19 cellular contexts compared by ENCODE assay signal in the genomic region with DNA sequence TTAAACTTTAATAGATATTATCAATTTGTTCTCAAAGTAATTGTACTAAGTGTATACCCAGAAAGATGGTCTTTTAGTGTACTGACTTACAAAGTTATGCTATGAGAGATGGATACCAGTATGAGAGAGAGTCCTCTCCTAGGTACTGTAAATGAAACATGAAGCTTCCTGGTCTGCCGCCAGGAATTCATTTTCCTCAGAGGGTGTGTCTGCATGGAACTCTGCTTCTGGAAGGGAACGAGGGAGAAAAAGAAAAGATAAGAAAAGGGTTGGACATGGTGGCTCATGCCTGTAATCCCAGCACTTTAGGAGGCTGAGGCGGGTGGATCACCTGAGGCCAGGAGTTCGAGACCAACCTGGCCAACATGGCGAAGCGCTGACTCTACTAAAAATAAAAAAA. TPM values are rescaled to one million over a fixed set of nuclear protein-coding genes. Genes with fewer than 3 reads are reported as not detected.
DNase-seq lines count a peak whose midpoint lies in the region; ATAC-seq, FAIRE-seq and TF ChIP-seq lines count a peak whose summit lies in the region.
"Had no signal": no experiment of that assay in that cellular context is flagged by ENCODE, and none has a peak within 500 bp of the region (broad histone marks: within the 10 kb centered on the region; RNA-seq: fewer than 3 reads in every experiment).

No MANE protein-coding gene starts in this region.

- H2BK5ac ChIP-seq in trophoblast cell (ENCODE audit: low read depth, low read length, poor library complexity): no peak overlapping the region

- H3K9me3 Mint-ChIP-seq in immature natural killer cell: no peaks in the 10 kb centered on the region
- H3K9me3 Mint-ChIP-seq in Caco-2 (ENCODE audit: unreplicated experiment): peaks cover 12% of the 10 kb centered on the region
- H3K9me3 Mint-ChIP-seq: CD8-positive, alpha-beta memory T cell had no signal

- H3K36me3 Mint-ChIP-seq in immature natural killer cell (no peaks in the 10 kb centered on the region), Caco-2 (ENCODE audit: insufficient read depth, unreplicated experiment) (peaks cover 19% of the 10 kb centered on the region)

- H3K4ac ChIP-seq in trophoblast cell (ENCODE audit: low read depth, low read length): no peak overlapping the region

- no peak overlapping the region for H3K14ac ChIP-seq in trophoblast cell (ENCODE audit: low read length)

- H4K8ac ChIP-seq in trophoblast cell (ENCODE audit: low read depth, low read length): no peak overlapping the region

- H3K9ac ChIP-seq in PC-3 (ENCODE audit: low read length) (no peak overlapping the region), trophoblast cell (ENCODE audit: low read length) (no peak overlapping the region)
- H3K9ac ChIP-seq: SK-N-SH had no signal

- FAIRE-seq in small intestine (lab: Jason Lieb, UNC): no peak

- no peaks in the 10 kb centered on the region for H4K20me1 ChIP-seq in PC-3 (ENCODE audit: low read length)

- peaks cover 27% of the 10 kb centered on the region for H3K79me2 ChIP-seq in PC-3 (ENCODE audit: low read length)
- H3K79me2 ChIP-seq in trophoblast cell (ENCODE audit: control insufficient read depth, insufficient read depth, low read length, poor library complexity): peaks cover 5% of the 10 kb centered on the region

- no peak overlapping the region for H2BK12ac ChIP-seq in trophoblast cell (ENCODE audit: low read length)

- peaks cover 0 to 14% (median 4%) of the 10 kb centered on the region in 3 donors for H3K27me3 Mint-ChIP-seq in immature natural killer cell (ENCODE audit: low read depth in 3 of 3)
- H3K27me3 Mint-ChIP-seq in Caco-2 (ENCODE audit: insufficient read depth, unreplicated experiment): no peaks in the 10 kb centered on the region

- H4K12ac ChIP-seq in trophoblast cell (ENCODE audit: low read depth, low read length): no peak overlapping the region

- H3K27ac ChIP-seq in PC-3 (ENCODE audit: low read length): no peak overlapping the region
- no peak overlapping the region for H3K27ac ChIP-seq in small intestine (ENCODE audit: low read depth in 1 of 2, low read length in 1 of 2)
- no peak overlapping the region for H3K27ac ChIP-seq in trophoblast cell (ENCODE audit: low read depth, low read length)
- no peak overlapping the region for H3K27ac ChIP-seq in right atrium auricular region
- H3K27ac ChIP-seq: 22Rv1, Peyer's patch had no signal

- H3K4me2 ChIP-seq in PC-3 (ENCODE audit: low read length): no peak overlapping the region
- no peak overlapping the region for H3K4me2 ChIP-seq in trophoblast cell (ENCODE audit: low read length)
- H3K4me2 ChIP-seq: SK-N-SH had no signal

- no peak overlapping the region for H2AK5ac ChIP-seq in trophoblast cell (ENCODE audit: low read length)

- intact Hi-C loops in PC-3 (cut with micrococcal nuclease) (no loop called here), Caco-2 (cut with micrococcal nuclease; ENCODE audit: unreplicated experiment) (no loop called here)

- peaks cover 17% of the 10 kb centered on the region for H3K4me1 ChIP-seq in PC-3 (ENCODE audit: insufficient read depth, low read length)
- no peaks in the 10 kb centered on the region for H3K4me1 ChIP-seq in small intestine (ENCODE audit: control insufficient read depth in 2 of 2, insufficient read depth in 1 of 2, low read depth in 1 of 2, low read length in 1 of 2)
- H3K4me1 ChIP-seq in trophoblast cell (ENCODE audit: control insufficient read depth in 1 of 2, insufficient read depth in 2 of 2, low read length in 2 of 2): no peaks in the 10 kb centered on the region
- peaks cover 16% of the 10 kb centered on the region for H3K4me1 ChIP-seq in Caco-2
- peaks cover 0 to 10% of the 10 kb centered on the region in 2 donors for H3K4me1 ChIP-seq in right atrium auricular region
- H3K4me1 ChIP-seq: BE2C had no signal

- H3K27me3 ChIP-seq in PC-3 (ENCODE audit: low read length): no peaks in the 10 kb centered on the region
- no peaks in the 10 kb centered on the region for H3K27me3 ChIP-seq in small intestine (ENCODE audit: control insufficient read depth in 2 of 2, insufficient read depth in 2 of 2, low read length in 2 of 2)
- H3K27me3 ChIP-seq in trophoblast cell (ENCODE audit: insufficient read depth, low read length): no peaks in the 10 kb centered on the region
- H3K27me3 ChIP-seq in Caco-2 (replicated peaks; ENCODE audit: control insufficient read depth, insufficient read depth, low read length): no peaks in the 10 kb centered on the region
- no peaks in the 10 kb centered on the region for H3K27me3 ChIP-seq in right atrium auricular region
- H3K27me3 ChIP-seq: BE2C, Peyer's patch had no signal

- H3K4me1 Mint-ChIP-seq in immature natural killer cell: peaks cover 17 to 30% of the 10 kb centered on the region in 2 donors
- H3K4me1 Mint-ChIP-seq in Caco-2 (ENCODE audit: low read depth, unreplicated experiment): peaks cover 18% of the 10 kb centered on the region

- H3K27ac Mint-ChIP-seq in immature natural killer cell (no peak overlapping the region), Caco-2 (ENCODE audit: unreplicated experiment) (no peak overlapping the region)

- peaks cover 6% of the 10 kb centered on the region for H3K79me1 ChIP-seq in trophoblast cell (ENCODE audit: low read length)

- no peak overlapping the region for H3K18ac ChIP-seq in trophoblast cell (ENCODE audit: low read length)

- 0 out of 2 replicates have a peak, but pooled peaks cover 6% of the 10 kb centered on the region for H3K36me3 ChIP-seq in PC-3 (ENCODE audit: low read depth, low read length)
- H3K36me3 ChIP-seq in small intestine (ENCODE audit: control insufficient read depth in 2 of 2, insufficient read depth in 2 of 2, low read length in 2 of 2): no peaks in the 10 kb centered on the region
- H3K36me3 ChIP-seq in trophoblast cell (ENCODE audit: control insufficient read depth in 1 of 2, insufficient read depth in 2 of 2, low read length in 2 of 2): peaks cover 0 to under 1% of the 10 kb centered on the region in 2 experiments
- no peaks in the 10 kb centered on the region for H3K36me3 ChIP-seq in Caco-2 (ENCODE audit: control insufficient read depth, insufficient read depth, low read length)
- H3K36me3 ChIP-seq in right atrium auricular region: peaks cover 7% of the 10 kb centered on the region

- H3K4me3 Mint-ChIP-seq in immature natural killer cell (peak overlapping the region in 3 of 5 donors; percentile 45 to 54 (median 51)), Caco-2 (ENCODE audit: unreplicated experiment) (no peak overlapping the region)

- H3K9me3 ChIP-seq in PC-3 (ENCODE audit: low read length): no peaks in the 10 kb centered on the region
- H3K9me3 ChIP-seq in small intestine (ENCODE audit: control insufficient read depth, low read depth): no peaks in the 10 kb centered on the region
- peaks cover 2% of the 10 kb centered on the region for H3K9me3 ChIP-seq in trophoblast cell (ENCODE audit: insufficient read depth, low read depth, low read length)
- peaks cover 4% of the 10 kb centered on the region; the same call in 1 of the 2 replicates for H3K9me3 ChIP-seq in Caco-2
- H3K9me3 ChIP-seq in right atrium auricular region: no peaks in the 10 kb centered on the region
- H3K9me3 ChIP-seq: BE2C, Peyer's patch, SK-N-SH had no signal

- H3K9me2 ChIP-seq in PC-3 (replicated peaks; ENCODE audit: low read length): no peaks in the 10 kb centered on the region
- H3K9me2 ChIP-seq: SK-N-SH had no signal

- H3K23ac ChIP-seq in trophoblast cell (ENCODE audit: low read length): no peak overlapping the region

- TF ChIP-seq CTCF in PC-3 (conservative IDR thresholded peaks at IDR 0.05; ENCODE audit: low read depth, low read length): no peak
- no peak for TF ChIP-seq CTCF in Caco-2 (IDR thresholded peaks at IDR 0.05; ENCODE audit: insufficient read depth in 1 of 2, low read depth in 1 of 2, low read length in 1 of 2, severe bottlenecking in 1 of 2, unreplicated experiment in 1 of 2)
- TF ChIP-seq CTCF in right atrium auricular region (IDR thresholded peaks at IDR 0.05): no peak

- H4K91ac ChIP-seq in trophoblast cell (ENCODE audit: low read depth, low read length): no peak overlapping the region

- no peak overlapping the region for H2BK120ac ChIP-seq in trophoblast cell (ENCODE audit: insufficient read depth, low read length, poor library complexity)

- no peak for ATAC-seq in PC-3

- 66 to 81% (median 69%) methylated on average over 6 of the region's 6 CpGs for WGBS in small intestine, 3 donors
- WGBS in trophoblast cell (ENCODE audit: extremely low coverage, insufficient coverage, insufficient read length): no CpG with 5 or more reads among the region's 6 CpGs

- no peak overlapping the region for H2AFZ ChIP-seq in PC-3 (ENCODE audit: low read length)
- no peak overlapping the region for H2AFZ ChIP-seq in trophoblast cell (ENCODE audit: insufficient read depth, low read length, poor library complexity)

- BruUV-seq in PC-3 (replicated peaks; lab: Mats Ljungman, UMichigan): no TSS peak
- no TSS peak for BruUV-seq in Caco-2 (replicated peaks; lab: Mats Ljungman, UMichigan)

- POLR2A ChIA-PET in PC-3 (lab: Charles Lee; ENCODE audit: unreplicated experiment) (no interaction called here), Caco-2 (lab: Charles Lee) (no interaction called here)

- CTCF ChIA-PET in PC-3 (lab: Charles Lee): no interaction called here
- CTCF ChIA-PET in Caco-2 (lab: Charles Lee): no interaction called here

- no peaks in the 10 kb centered on the region for H3F3A ChIP-seq in PC-3 (ENCODE audit: low read length, unreplicated experiment)

- H3K4me3 ChIP-seq in PC-3 (ENCODE audit: low read length) (no peak overlapping the region), small intestine (ENCODE audit: low read depth in 1 of 2, low read length in 2 of 2) (no peak overlapping the region), trophoblast cell (ENCODE audit: low read depth, low read length) (no peak overlapping the region), Caco-2 (ENCODE audit: low read depth, low read length) (no peak overlapping the region), right atrium auricular region (no peak overlapping the region)
- H3K4me3 ChIP-seq: Peyer's patch had no signal

- peak; percentile 64 for DNase-seq in DMS 273 (lab: John Stamatoyannopoulos, UW; ENCODE audit: unreplicated experiment)
- DNase-seq in DMS 273 treated with DMSO at 0.1 percent for 48 hours (lab: John Stamatoyannopoulos, UW): no peak
- peak; percentile 42 for DNase-seq in PC-3
- DNase-seq in immature natural killer cell: no peak
- DNase-seq in small intestine: peak; percentile 31
- DNase-seq in trophoblast cell: no peak
- DNase-seq in Caco-2: no peak
- DNase-seq in right atrium auricular region (ENCODE audit: low spot score): no peak
- DNase-seq: BE2C; CD8-positive, alpha-beta memory T cell; H7; NCI-H1417 treated with DMSO at 0.1 percent for 48 hours; NCI-H2029; NCI-H2171; NCI-H82; Peyer's patch; SHP77; SK-N-SH had no signal

RNA-seq across cellular contexts. Expression of gene SSB, which starts 2.2 kb away (rescaled TPM):
- 108 and 109 TPM in 2 replicates for total RNA-seq in PC-3 (2014; rRNA removed)
- 100 to 1,000 TPM in 1 of 3 donors, 10 to 100 TPM in 2; 67.1 to 115 (median 73.1) TPM for polyA plus RNA-seq in immature natural killer cell
- polyA plus RNA-seq in small intestine: 10 to 100 TPM; 47.6 to 85.6 (median 49.2) TPM
- 135 and 138 TPM in 2 replicates for polyA plus RNA-seq in trophoblast cell (2013)
- 209 and 215 TPM in 2 replicates for total RNA-seq in Caco-2 (2022)
- total RNA-seq in right atrium auricular region: 10 to 100 TPM; 52.3 to 56.7 TPM

RNA-seq across cellular contexts. Expression of gene METTL5, which starts 28.3 kb away (rescaled TPM):
- 61.1 and 62.0 TPM in 2 replicates for total RNA-seq in PC-3 (2014; rRNA removed)
- polyA plus RNA-seq in immature natural killer cell: 100 to 1,000 TPM in 1 of 3 donors, 10 to 100 TPM in 2; 78.5 to 147 (median 97.5) TPM
- polyA plus RNA-seq in small intestine: 10 to 100 TPM; 44.3 to 75.8 (median 56.0) TPM
- polyA plus RNA-seq in trophoblast cell (2013): 69.4 and 70.3 TPM in 2 replicates
- 75.1 and 82.4 TPM in 2 replicates for total RNA-seq in Caco-2 (2022)
- 10 to 100 TPM; 47.8 to 49.0 TPM for total RNA-seq in right atrium auricular region

RNA-seq across cellular contexts. Expression of gene UBR3, which starts 30.8 kb away (rescaled TPM):
- total RNA-seq in PC-3 (2014; rRNA removed) (29.3 and 30.9 TPM in 2 replicates), Caco-2 (2022) (32.6 and 35.7 TPM in 2 replicates), right atrium auricular region (10 to 100 TPM; 56.5 to 93.6 TPM)
- polyA plus RNA-seq in immature natural killer cell (10 to 100 TPM in 1 of 3 donors, 1 to 10 TPM in 2; 3.8 to 11.5 (median 5.1) TPM), small intestine (10 to 100 TPM in 1 of 3 donors, 1 to 10 TPM in 2; 8.1 to 11.2 (median 8.9) TPM)
- polyA plus RNA-seq in trophoblast cell (2013): 18.4 and 19.9 TPM in 2 replicates

Comparison
In these comparisons a context has a peak if more than half of its experiments do, and no peak if none do; other contexts are left out.
1. DNase-seq: peak in DMS 273 (single experiment), PC-3 (single experiment) and small intestine (single experiment); none in DMS 273 treated with DMSO at 0.1 percent for 48 hours (single experiment), immature natural killer cell (0 of 3), trophoblast cell (0 of 2), Caco-2 (0 of 2) and right atrium auricular region (single experiment).